Comparison of ENCODE assay signal across 9 cellular contexts in the genomic region with DNA sequence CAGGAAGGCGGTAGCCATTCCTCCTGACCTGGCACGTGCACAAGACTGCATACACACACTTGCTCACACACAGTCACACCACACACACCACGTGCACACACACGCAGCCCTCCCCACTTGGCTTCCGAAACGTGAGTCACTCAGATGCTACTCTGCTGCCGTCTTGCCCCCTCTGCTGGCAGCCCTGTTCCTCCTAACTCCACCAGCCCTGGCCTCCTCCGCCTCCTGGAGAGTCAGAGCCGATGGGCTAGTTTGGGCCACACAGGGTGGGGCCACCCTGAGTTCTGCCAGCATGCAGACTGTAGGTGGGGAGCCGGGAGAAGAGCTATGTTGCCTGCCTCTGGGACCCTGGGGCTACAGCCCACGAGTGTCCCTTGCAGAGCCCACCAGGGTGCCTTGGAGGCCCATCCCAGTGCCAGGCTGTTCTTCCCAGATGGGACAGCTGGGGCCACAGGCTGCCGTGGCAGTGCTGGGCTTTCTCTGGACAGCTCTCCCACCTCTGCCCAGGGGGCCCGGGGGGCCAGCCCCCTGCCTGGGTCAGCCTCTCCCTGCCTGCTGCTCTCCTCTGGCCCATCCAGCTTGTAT. TPM values are rescaled to one million over a fixed set of nuclear protein-coding genes. Genes with fewer than 3 reads are reported as not detected.
DNase-seq lines count a peak whose midpoint lies in the region; ATAC-seq and TF ChIP-seq lines count a peak whose summit lies in the region.
"Had no signal": no experiment of that assay in that cellular context is flagged by ENCODE, and none has a peak within 500 bp of the region (broad histone marks: within the 10 kb centered on the region; RNA-seq: fewer than 3 reads in every experiment).

No MANE protein-coding gene starts in this region.

- CTCF ChIA-PET in activated CD8-positive, alpha-beta T cell treated with anti-CD3 and anti-CD28 coated beads, Interleukin-2, amount 10 ng/mL, durations not matched to agents 7 days and 5 days (lab: Charles Lee) = interaction anchor here (0.7 to 1.6 kb wide), 7 partner anchors 11 to 83 kb away, joined by 3 to 7 read pairs (median 3); partner anchors contain the start of gene PIN1

- peaks cover 4 to 21% (median 10%) of the 10 kb centered on the region in 3 donors for H3K4me1 ChIP-seq in esophagus squamous epithelium

- peak overlapping the region; percentile 70 for H3K27ac Mint-ChIP-seq in activated CD8-positive, alpha-beta T cell treated with anti-CD3 and anti-CD28 coated beads, Interleukin-2, amount 10 ng/mL, durations not matched to agents 7 days and 5 days
- no peak overlapping the region for H3K27ac Mint-ChIP-seq in progenitor cell of endocrine pancreas

- POLR2A ChIA-PET in activated CD8-positive, alpha-beta T cell treated with anti-CD3 and anti-CD28 coated beads, Interleukin-2, amount 10 ng/mL, durations not matched to agents 7 days and 5 days (lab: Charles Lee) = no interaction called here

- H3K36me3 Mint-ChIP-seq in activated CD8-positive, alpha-beta T cell treated with anti-CD3 and anti-CD28 coated beads, Interleukin-2, amount 10 ng/mL, durations not matched to agents 7 days and 5 days (ENCODE audit: low read depth) = peaks cover 38% of the 10 kb centered on the region
- peaks cover 14% of the 10 kb centered on the region for H3K36me3 Mint-ChIP-seq in progenitor cell of endocrine pancreas (ENCODE audit: insufficient read depth)

- H3K9me3 ChIP-seq in esophagus squamous epithelium = no peaks in the 10 kb centered on the region

- H3K36me3 ChIP-seq in esophagus squamous epithelium = peaks cover 0 to 87% (median 12%) of the 10 kb centered on the region in 3 donors

- H3K27ac ChIP-seq in esophagus squamous epithelium = peak overlapping the region in 3 of 4 donors; percentile 6 to 58 (median 51)

- no peak overlapping the region for H3K4me3 ChIP-seq in esophagus squamous epithelium

- peaks cover 21% of the 10 kb centered on the region for H3K4me1 Mint-ChIP-seq in activated CD8-positive, alpha-beta T cell treated with anti-CD3 and anti-CD28 coated beads, Interleukin-2, amount 10 ng/mL, durations not matched to agents 7 days and 5 days (ENCODE audit: low read depth)
- H3K4me1 Mint-ChIP-seq in progenitor cell of endocrine pancreas (ENCODE audit: low read depth) = peaks cover 4% of the 10 kb centered on the region

- no peak overlapping the region for H3K4me3 Mint-ChIP-seq in activated CD8-positive, alpha-beta T cell treated with anti-CD3 and anti-CD28 coated beads, Interleukin-2, amount 10 ng/mL, durations not matched to agents 7 days and 5 days
- no peak overlapping the region for H3K4me3 Mint-ChIP-seq in progenitor cell of endocrine pancreas (ENCODE audit: low read depth)
- H3K4me3 Mint-ChIP-seq: naive B cell had no signal

- TF ChIP-seq POLR2A in esophagus squamous epithelium (IDR thresholded peaks at IDR 0.05) = no peak

- H3K27me3 Mint-ChIP-seq in activated CD8-positive, alpha-beta T cell treated with anti-CD3 and anti-CD28 coated beads, Interleukin-2, amount 10 ng/mL, durations not matched to agents 7 days and 5 days (ENCODE audit: low read depth) = no peaks in the 10 kb centered on the region
- H3K27me3 Mint-ChIP-seq in progenitor cell of endocrine pancreas = no peaks in the 10 kb centered on the region
- H3K27me3 Mint-ChIP-seq: naive B cell had no signal

- 34 to 41% methylated on average over 8 to 9 of the region's 13 CpGs for WGBS in esophagus squamous epithelium, 2 donors

- DNase-seq in D341Med (ENCODE audit: low spot score) (peak; percentile 76), esophagus squamous epithelium (lab: John Stamatoyannopoulos, UW) (no peak), progenitor cell of endocrine pancreas (ENCODE audit: low spot score, unreplicated experiment) (no peak)
- DNase-seq in activated CD8-positive, alpha-beta T cell treated with anti-CD3 and anti-CD28 coated beads, Interleukin-2, amount 10 ng/mL, durations not matched to agents 7 days and 5 days = peak; percentile 59
- DNase-seq: naive B cell had no signal

- intact Hi-C loops in esophagus squamous epithelium (cut with DNase I) = no loop called here

- H3K9me3 Mint-ChIP-seq in activated CD8-positive, alpha-beta T cell treated with anti-CD3 and anti-CD28 coated beads, Interleukin-2, amount 10 ng/mL, durations not matched to agents 7 days and 5 days (ENCODE audit: insufficient read depth) = no peaks in the 10 kb centered on the region
- H3K9me3 Mint-ChIP-seq in progenitor cell of endocrine pancreas (ENCODE audit: low read depth) = no peaks in the 10 kb centered on the region

- no peaks in the 10 kb centered on the region for H3K27me3 ChIP-seq in esophagus squamous epithelium

- peak; percentile 37; the same call in 1 of the 2 replicates for TF ChIP-seq CTCF in LNCAP (IDR thresholded peaks at IDR 0.05)
- peak; percentile 24 to 84 (median 46) for TF ChIP-seq CTCF in esophagus squamous epithelium (IDR thresholded peaks at IDR 0.05)
- TF ChIP-seq CTCF in progenitor cell of endocrine pancreas (IDR thresholded peaks at IDR 0.05; ENCODE audit: unreplicated experiment) = peak; percentile 40

- peak; percentile 67 for ATAC-seq in activated CD8-positive, alpha-beta T cell treated with anti-CD3 and anti-CD28 coated beads, Interleukin-2, amount 10 ng/mL, durations not matched to agents 7 days and 5 days
- ATAC-seq in GM21825 (IDR thresholded peaks at IDR 0.05; ENCODE audit: unreplicated experiment) = no peak
- ATAC-seq in GM19023 (IDR thresholded peaks at IDR 0.05; ENCODE audit: unreplicated experiment) = no peak
- no peak for ATAC-seq in HG02623 (IDR thresholded peaks at IDR 0.05; ENCODE audit: unreplicated experiment)

RNA-seq across cellular contexts. Expression of gene PIN1, which starts 12.1 kb away (rescaled TPM):
- total RNA-seq in activated CD8-positive, alpha-beta T cell treated with anti-CD3 and anti-CD28 coated beads, Interleukin-2, amount 10 ng/mL, durations not matched to agents 7 days and 5 days = 100 to 1,000 TPM; 114 to 117 TPM
- total RNA-seq in esophagus squamous epithelium = 10 to 100 TPM; 61.1 to 77.1 (median 67.6) TPM
- 83.3 and 90.6 TPM in 2 replicates for total RNA-seq in progenitor cell of endocrine pancreas

RNA-seq across cellular contexts. Expression of gene UBL5, which starts 19.5 kb away (rescaled TPM):
- 100 to 1,000 TPM; 383 to 395 TPM for total RNA-seq in activated CD8-positive, alpha-beta T cell treated with anti-CD3 and anti-CD28 coated beads, Interleukin-2, amount 10 ng/mL, durations not matched to agents 7 days and 5 days
- total RNA-seq in esophagus squamous epithelium = 100 to 1,000 TPM; 394 to 688 (median 499) TPM
- total RNA-seq in progenitor cell of endocrine pancreas = 335 and 342 TPM in 2 replicates

RNA-seq across cellular contexts. Expression of gene FBXL12, which starts 28.3 kb away (rescaled TPM):
- 10 to 100 TPM; 26.4 to 29.0 TPM for total RNA-seq in activated CD8-positive, alpha-beta T cell treated with anti-CD3 and anti-CD28 coated beads, Interleukin-2, amount 10 ng/mL, durations not matched to agents 7 days and 5 days
- 10 to 100 TPM in 3 of 4 donors, 1 to 10 TPM in 1; 6.9 to 20.0 (median 13.7) TPM for total RNA-seq in esophagus squamous epithelium
- total RNA-seq in progenitor cell of endocrine pancreas = 30.9 and 32.0 TPM in 2 replicates

Comparison
In these comparisons a context has a peak if more than half of its experiments do, and no peak if none do; other contexts are left out.
1. DNase-seq: peak in D341Med (single experiment) and activated CD8-positive, alpha-beta T cell treated with anti-CD3 and anti-CD28 coated beads, Interleukin-2, amount 10 ng/mL, durations not matched to agents 7 days and 5 days (single experiment); none in esophagus squamous epithelium (single experiment) and progenitor cell of endocrine pancreas (single experiment).
2. Peak in every context shown above with its lines, with median percentiles within 50 percentile points of each other: CTCF ChIP-seq.